Comparison of ENCODE assay signal across 13 cellular contexts in the genomic region with DNA sequence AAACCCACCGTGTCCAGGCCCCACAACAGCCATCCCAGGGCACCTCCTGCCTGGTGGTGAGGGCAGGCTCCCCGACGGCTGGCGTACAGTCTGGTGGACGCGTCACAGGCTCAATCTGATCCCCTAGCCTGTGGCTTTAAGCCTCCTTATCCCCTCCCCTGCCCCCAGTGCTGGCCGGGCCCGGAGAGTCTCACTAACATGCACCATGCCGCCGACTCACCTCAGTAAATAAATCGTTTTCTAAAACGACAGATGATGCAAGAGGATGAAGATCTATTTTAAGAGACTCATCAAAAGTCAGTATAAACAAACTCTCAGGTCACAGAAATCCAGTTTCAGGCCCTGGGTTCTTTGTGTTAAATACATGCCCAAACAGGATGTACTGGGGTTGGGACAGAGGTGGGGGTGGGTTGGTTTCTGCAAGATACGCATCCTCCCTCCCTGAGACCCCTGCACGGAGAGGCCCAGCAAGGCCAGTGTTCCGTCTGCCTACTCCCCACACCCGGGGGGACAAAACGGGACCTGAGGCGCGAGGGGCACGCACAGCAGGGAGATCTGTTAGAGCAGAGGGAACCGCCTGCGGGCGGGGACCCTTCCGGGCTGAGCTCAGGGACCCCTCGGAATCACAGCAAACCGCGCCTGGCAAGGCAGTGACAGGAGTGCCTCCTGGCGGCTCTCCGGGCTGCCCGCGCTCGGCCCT. TPM values are rescaled to one million over a fixed set of nuclear protein-coding genes. Genes with fewer than 3 reads are reported as not detected.
DNase-seq lines count a peak whose midpoint lies in the region; ATAC-seq and TF ChIP-seq lines count a peak whose summit lies in the region.
"Had no signal": no experiment of that assay in that cellular context is flagged by ENCODE, and none has a peak within 500 bp of the region (broad histone marks: within the 10 kb centered on the region; RNA-seq: fewer than 3 reads in every experiment).

No MANE protein-coding gene starts in this region.

- H3K4me1 Mint-ChIP-seq in activated naive CD4-positive, alpha-beta T cell treated with anti-CD3 and anti-CD28 coated beads, Interleukin-2, amount 10 ng/mL, durations not matched to agents 7 days and 5 days: peaks cover 41% of the 10 kb centered on the region

- H3K27me3 Mint-ChIP-seq in activated naive CD4-positive, alpha-beta T cell treated with anti-CD3 and anti-CD28 coated beads, Interleukin-2, amount 10 ng/mL, durations not matched to agents 7 days and 5 days: peaks cover 17% of the 10 kb centered on the region
- H3K27me3 Mint-ChIP-seq: stimulated activated memory B cell treated with anti-CD40 and anti-IgM and Interleukin-4, amounts not matched to agents 10 μg/mL and 1 μg/mL and 100 μg/mL, for 72 hours had no signal

- CTCF ChIA-PET in activated naive CD4-positive, alpha-beta T cell treated with anti-CD3 and anti-CD28 coated beads, Interleukin-2, amount 10 ng/mL, durations not matched to agents 7 days and 5 days (lab: Charles Lee): interaction anchor here (1.2 to 1.8 kb wide), 5 partner anchors 22 to 110 kb away, joined by 3 to 15 read pairs (median 4); a partner anchor contains a TSS

- no peaks in the 10 kb centered on the region for H3K9me3 Mint-ChIP-seq in activated naive CD4-positive, alpha-beta T cell treated with anti-CD3 and anti-CD28 coated beads, Interleukin-2, amount 10 ng/mL, durations not matched to agents 7 days and 5 days
- H3K9me3 Mint-ChIP-seq: stimulated activated memory B cell treated with anti-CD40 and anti-IgM and Interleukin-4, amounts not matched to agents 10 μg/mL and 1 μg/mL and 100 μg/mL, for 72 hours had no signal

- intact Hi-C loops in upper lobe of right lung (cut with DNase I): no loop called here

- no peak for TF ChIP-seq CTCF in upper lobe of right lung (IDR thresholded peaks at IDR 0.05)

- no peak for ATAC-seq in upper lobe of right lung
- ATAC-seq: stimulated activated memory B cell treated with anti-CD40 and anti-IgM and Interleukin-4, amounts not matched to agents 10 μg/mL and 1 μg/mL and 100 μg/mL, for 72 hours had no signal

- peaks cover 35% of the 10 kb centered on the region for H3K4me1 ChIP-seq in upper lobe of right lung

- no peaks in the 10 kb centered on the region for H3K27me3 ChIP-seq in upper lobe of right lung

- DNase-seq in stimulated activated CD4-positive, alpha-beta T cell treated with anti-CD3 and anti-CD28 coated beads, Interleukin-4, amount 100 ng/mL, for 1 hour: peak; percentile 32
- no peak for DNase-seq in stimulated activated CD4-positive, alpha-beta T cell treated with anti-CD3 and anti-CD28 coated beads, Interleukin-1b, Interleukin-23, amount 100 ng/mL, for 48 hours
- peak; percentile 55 for DNase-seq in activated naive CD4-positive, alpha-beta T cell treated with anti-CD3 and anti-CD28 coated beads, Interleukin-2, amount 10 ng/mL, durations not matched to agents 7 days and 5 days
- DNase-seq in iris pigment epithelial cell (ENCODE audit: low read depth) (peak; percentile 50), upper lobe of right lung (no peak), NCI-H524 (lab: John Stamatoyannopoulos, UW) (no peak), NCI-H146 (lab: John Stamatoyannopoulos, UW) (no peak), NCI-H446 treated with DMSO at 0.1 percent for 48 hours (lab: John Stamatoyannopoulos, UW) (no peak)
- DNase-seq: AML-193, NCI-H2171, SHP77 treated with DMSO at 0.1 percent for 48 hours, spleen had no signal

- H3K4me3 ChIP-seq in upper lobe of right lung: peak overlapping the region; percentile 10

- peak overlapping the region; percentile 99 for H3K27ac Mint-ChIP-seq in activated naive CD4-positive, alpha-beta T cell treated with anti-CD3 and anti-CD28 coated beads, Interleukin-2, amount 10 ng/mL, durations not matched to agents 7 days and 5 days

- peaks cover 38% of the 10 kb centered on the region for H3K36me3 Mint-ChIP-seq in activated naive CD4-positive, alpha-beta T cell treated with anti-CD3 and anti-CD28 coated beads, Interleukin-2, amount 10 ng/mL, durations not matched to agents 7 days and 5 days

- peaks cover 32% of the 10 kb centered on the region for H3K36me3 ChIP-seq in upper lobe of right lung

- H3K27ac ChIP-seq in upper lobe of right lung: no peak overlapping the region

- no peaks in the 10 kb centered on the region for H3K9me3 ChIP-seq in upper lobe of right lung
- H3K9me3 ChIP-seq: spleen had no signal

- peak overlapping the region; percentile 89 for H3K4me3 Mint-ChIP-seq in activated naive CD4-positive, alpha-beta T cell treated with anti-CD3 and anti-CD28 coated beads, Interleukin-2, amount 10 ng/mL, durations not matched to agents 7 days and 5 days

RNA-seq across cellular contexts. Expression of a gene that starts 3.1 kb away (rescaled TPM):
- total RNA-seq in upper lobe of right lung: 36.4 TPM

RNA-seq across cellular contexts. Expression of a gene that starts 6.7 kb away (rescaled TPM):
- 1.5 TPM for total RNA-seq in upper lobe of right lung

RNA-seq across cellular contexts. Expression of a gene that starts 32.8 kb away (rescaled TPM):
- 133 TPM for total RNA-seq in upper lobe of right lung

RNA-seq across cellular contexts. Expression of a gene that starts 47.3 kb away (rescaled TPM):
- 2.4 TPM for total RNA-seq in upper lobe of right lung

Comparison
In these comparisons a context has a peak if more than half of its experiments do, and no peak if none do; other contexts are left out.
1. DNase-seq: peak in stimulated activated CD4-positive, alpha-beta T cell treated with anti-CD3 and anti-CD28 coated beads, Interleukin-4, amount 100 ng/mL, for 1 hour (single experiment), activated naive CD4-positive, alpha-beta T cell treated with anti-CD3 and anti-CD28 coated beads, Interleukin-2, amount 10 ng/mL, durations not matched to agents 7 days and 5 days (single experiment) and iris pigment epithelial cell (single experiment); none in stimulated activated CD4-positive, alpha-beta T cell treated with anti-CD3 and anti-CD28 coated beads, Interleukin-1b, Interleukin-23, amount 100 ng/mL, for 48 hours (single experiment), upper lobe of right lung (single experiment), NCI-H524 (0 of 2), NCI-H146 (single experiment) and NCI-H446 treated with DMSO at 0.1 percent for 48 hours (single experiment).